Comparison of ENCODE assay signal across 1 cellular context in genomic region chr19:39590265-39590664, GRCh38.
TF ChIP-seq lines count a peak whose summit lies in the region.

No MANE protein-coding gene starts in this region.

TF ChIP-seq in HEK293, 187 proteins besides CTCF, POLR2A, EP300 and RAD21:
- no peak for TF ChIP-seq ZNF202 (tag by site-specific recombination; IDR thresholded peaks at IDR 0.05; ENCODE audit: borderline replicate concordance)
- TF ChIP-seq REST (tag by site-specific recombination; IDR thresholded peaks at IDR 0.05) = peak; percentile 96
- no peak for TF ChIP-seq TSHZ1 (tag by site-specific recombination; IDR thresholded peaks at IDR 0.05; ENCODE audit: borderline replicate concordance)
- TF ChIP-seq YY2 (tag by site-specific recombination; IDR thresholded peaks at IDR 0.05) = no peak
